Comparison of ENCODE assay signal across 9 cellular contexts in genomic region chr1:9901148-9902059, GRCh38. TPM values are rescaled to one million over a fixed set of nuclear protein-coding genes. Genes with fewer than 3 reads are reported as not detected.
A peak's percentile ranks its signal among the peaks of the same experiment; 100 is the strongest.
DNase-seq lines count a peak whose midpoint lies in the region; ATAC-seq and TF ChIP-seq lines count a peak whose summit lies in the region.
"Had no signal": no experiment of that assay in that cellular context is flagged by ENCODE, and none has a peak within 500 bp of the region (broad histone marks: within the 10 kb centered on the region; RNA-seq: fewer than 3 reads in every experiment).

No MANE protein-coding gene starts in this region.

- H3K27ac ChIP-seq in testis (peak overlapping the region; percentile 6 to 84), Karpas-422 (ENCODE audit: low read length) (no peak overlapping the region)
- H3K27ac ChIP-seq: GM23248 had no signal

- H3K9me2 ChIP-seq in Karpas-422 (replicated peaks; ENCODE audit: insufficient read depth, low read length), result no peaks in the 10 kb centered on the region

- H3K79me2 ChIP-seq in Karpas-422 (ENCODE audit: low read length), result no peaks in the 10 kb centered on the region

- H3K4me3 ChIP-seq in testis (no peak overlapping the region), Karpas-422 (ENCODE audit: low read length) (no peak overlapping the region)
- H3K4me3 ChIP-seq: GM23248 had no signal

- no peak overlapping the region for H3K4me3 Mint-ChIP-seq in effector memory CD8-positive, alpha-beta T cell
- no peak overlapping the region for H3K4me3 Mint-ChIP-seq in mesothelial cell of epicardium

- intact Hi-C loops in testis (cut with DNase I; ENCODE audit: low total_unique reads), result no loop called here

- no peak for TF ChIP-seq CTCF in mesothelial cell of epicardium (IDR thresholded peaks at IDR 0.05; ENCODE audit: unreplicated experiment)
- no peak for TF ChIP-seq CTCF in testis (IDR thresholded peaks at IDR 0.05)

- no peak for TF ChIP-seq POLR2A in testis (IDR thresholded peaks at IDR 0.05)

- peaks cover 6 to 15% of the 10 kb centered on the region in 2 donors for H3K4me1 Mint-ChIP-seq in effector memory CD8-positive, alpha-beta T cell (ENCODE audit: low read depth in 2 of 2)
- H3K4me1 Mint-ChIP-seq in mesothelial cell of epicardium, result peaks cover 13% of the 10 kb centered on the region

- no peak overlapping the region for H3K4me2 ChIP-seq in Karpas-422 (ENCODE audit: low read depth, low read length, poor library complexity, severe bottlenecking)

- H3K27me3 ChIP-seq in testis, result no peaks in the 10 kb centered on the region
- H3K27me3 ChIP-seq in Karpas-422 (ENCODE audit: low read length), result no peaks in the 10 kb centered on the region

- H3K9me3 ChIP-seq in testis (no peaks in the 10 kb centered on the region), Karpas-422 (ENCODE audit: low read length) (no peaks in the 10 kb centered on the region)

- peaks cover 32% of the 10 kb centered on the region for H3K4me1 ChIP-seq in testis
- peaks cover 4% of the 10 kb centered on the region; the same call in 1 of the 2 replicates for H3K4me1 ChIP-seq in Karpas-422 (ENCODE audit: low read length)

- H3K36me3 ChIP-seq in testis (ENCODE audit: low read depth, missing control alignments) (no peaks in the 10 kb centered on the region), Karpas-422 (ENCODE audit: insufficient read depth, low read length) (no peaks in the 10 kb centered on the region)

- no peaks in the 10 kb centered on the region for H3K9me3 Mint-ChIP-seq in effector memory CD8-positive, alpha-beta T cell
- no peaks in the 10 kb centered on the region for H3K9me3 Mint-ChIP-seq in mesothelial cell of epicardium
- H3K9me3 Mint-ChIP-seq: activated naive CD4-positive, alpha-beta T cell treated with anti-CD3 and anti-CD28 coated beads for 36 hours had no signal

- no peak overlapping the region for H3K9ac ChIP-seq in Karpas-422 (ENCODE audit: low read length)
- H3K9ac ChIP-seq: GM23248 had no signal

- no peaks in the 10 kb centered on the region for H4K20me1 ChIP-seq in Karpas-422 (ENCODE audit: insufficient read depth, low read depth, low read length)

- H3K36me3 Mint-ChIP-seq in effector memory CD8-positive, alpha-beta T cell (ENCODE audit: insufficient read depth), result no peaks in the 10 kb centered on the region
- H3K36me3 Mint-ChIP-seq in mesothelial cell of epicardium, result no peaks in the 10 kb centered on the region

- ATAC-seq in effector memory CD8-positive, alpha-beta T cell (replicated peaks), result no peak

- peak overlapping the region; percentile 62 to 71 for H3K27ac Mint-ChIP-seq in effector memory CD8-positive, alpha-beta T cell
- peak overlapping the region; percentile 89 for H3K27ac Mint-ChIP-seq in mesothelial cell of epicardium

- peak; percentile 58 for DNase-seq in RPMI7951 (ENCODE audit: low read depth)
- DNase-seq in effector memory CD8-positive, alpha-beta T cell, result no peak
- no peak for DNase-seq in mesothelial cell of epicardium (ENCODE audit: low spot score in 2 of 2, unreplicated experiment in 2 of 2)
- peak; percentile 46 for DNase-seq in testis
- no peak for DNase-seq in Karpas-422
- DNase-seq in midbrain (lab: John Stamatoyannopoulos, UW), result no peak
- no peak for DNase-seq in NCI-H1930 (lab: John Stamatoyannopoulos, UW)
- DNase-seq: activated naive CD4-positive, alpha-beta T cell treated with anti-CD3 and anti-CD28 coated beads for 36 hours; GM23248 had no signal

- 28 to 46% methylated on average over 5 to 9 of the region's 9 CpGs for WGBS in testis, 2 donors

- H2AFZ ChIP-seq in Karpas-422 (ENCODE audit: low read length), result no peak overlapping the region
- H2AFZ ChIP-seq: GM23248 had no signal

- H3K27me3 Mint-ChIP-seq in effector memory CD8-positive, alpha-beta T cell, result no peaks in the 10 kb centered on the region
- H3K27me3 Mint-ChIP-seq in mesothelial cell of epicardium (ENCODE audit: low read depth), result no peaks in the 10 kb centered on the region

RNA-seq across cellular contexts. Expression of gene CTNNBIP1, which starts 8.7 kb away (rescaled TPM):
- total RNA-seq in RPMI7951 (2014; rRNA removed; shearing (Covaris generic)), result 30.6 and 37.0 TPM in 2 replicates
- total RNA-seq in mesothelial cell of epicardium (49.7 to 52.6 TPM (median 51.5 TPM) in 3 replicates), testis (10 to 100 TPM; 45.3 to 48.1 TPM)
- polyA plus RNA-seq in testis (ENCODE audit: insufficient read depth, low read depth, low replicate concordance), result 60.8 TPM
- 4.2 and 11.9 TPM in 2 replicates for total RNA-seq in Karpas-422 (2014; rRNA removed; shearing (Covaris generic); ENCODE audit: low replicate concordance)

RNA-seq across cellular contexts. Expression of gene LZIC, which starts 41.8 kb away (rescaled TPM):
- 61.9 and 72.8 TPM in 2 replicates for total RNA-seq in RPMI7951 (2014; rRNA removed; shearing (Covaris generic))
- total RNA-seq in mesothelial cell of epicardium, result 34.9 to 36.6 TPM (median 35.1 TPM) in 3 replicates
- 10 to 100 TPM; 48.6 to 49.4 TPM for total RNA-seq in testis
- 104 TPM for polyA plus RNA-seq in testis (ENCODE audit: insufficient read depth, low read depth, low replicate concordance)
- 28.8 and 32.9 TPM in 2 replicates for total RNA-seq in Karpas-422 (2014; rRNA removed; shearing (Covaris generic); ENCODE audit: low replicate concordance)

RNA-seq across cellular contexts. Expression of gene NMNAT1, which starts 41.9 kb away (rescaled TPM):
- total RNA-seq in RPMI7951 (2014; rRNA removed; shearing (Covaris generic)), result 7.6 and 17.2 TPM in 2 replicates
- total RNA-seq in mesothelial cell of epicardium (9.7 to 11.3 TPM (median 11.3 TPM) in 3 replicates), testis (10 to 100 TPM in 1 of 2 donors, 1 to 10 TPM in 1; 8.1 to 13.0 TPM)
- 12.2 TPM for polyA plus RNA-seq in testis (ENCODE audit: insufficient read depth, low read depth, low replicate concordance)
- total RNA-seq in Karpas-422 (2014; rRNA removed; shearing (Covaris generic); ENCODE audit: low replicate concordance), result 6.8 and 8.1 TPM in 2 replicates

Comparison
In these comparisons a context has a peak if more than half of its experiments do, and no peak if none do; other contexts are left out.
1. DNase-seq: peak in RPMI7951 (single experiment) and testis (single experiment); none in effector memory CD8-positive, alpha-beta T cell (0 of 3), mesothelial cell of epicardium (0 of 2), Karpas-422 (single experiment), midbrain (single experiment) and NCI-H1930 (0 of 2).